Comparison of ENCODE assay signal across 1 cellular context in the genomic region with DNA sequence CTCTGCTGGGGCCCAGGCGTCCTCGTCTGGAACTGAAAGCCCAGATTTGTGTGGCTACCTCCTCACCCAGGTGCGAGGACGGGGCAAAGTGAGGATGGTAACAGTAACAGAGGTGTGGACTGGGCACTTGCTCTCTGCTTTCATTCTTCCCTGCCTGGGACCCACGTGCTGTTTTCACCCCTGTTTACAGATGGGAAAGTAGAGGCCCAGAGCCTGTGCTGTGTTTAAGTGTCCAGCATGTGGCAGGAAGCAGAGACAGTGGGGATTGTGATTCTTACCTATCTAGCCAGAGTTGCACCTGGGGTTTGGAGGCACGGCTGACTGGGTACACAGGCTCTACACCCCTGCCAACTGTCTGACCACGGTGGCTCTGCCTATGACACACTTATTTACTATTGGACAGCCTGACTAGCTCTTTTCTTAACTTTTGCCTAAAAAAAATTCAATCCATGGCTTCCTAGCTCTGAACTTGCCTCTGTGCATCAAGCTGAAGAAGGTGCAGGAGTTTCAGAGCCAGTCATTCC.
TF ChIP-seq lines count a peak whose summit lies in the region.

No MANE protein-coding gene starts in this region.

TF ChIP-seq in GM12878, 131 proteins besides CTCF, POLR2A, EP300 and RAD21 (continued from another document):
- TF ChIP-seq, protein P1, sequence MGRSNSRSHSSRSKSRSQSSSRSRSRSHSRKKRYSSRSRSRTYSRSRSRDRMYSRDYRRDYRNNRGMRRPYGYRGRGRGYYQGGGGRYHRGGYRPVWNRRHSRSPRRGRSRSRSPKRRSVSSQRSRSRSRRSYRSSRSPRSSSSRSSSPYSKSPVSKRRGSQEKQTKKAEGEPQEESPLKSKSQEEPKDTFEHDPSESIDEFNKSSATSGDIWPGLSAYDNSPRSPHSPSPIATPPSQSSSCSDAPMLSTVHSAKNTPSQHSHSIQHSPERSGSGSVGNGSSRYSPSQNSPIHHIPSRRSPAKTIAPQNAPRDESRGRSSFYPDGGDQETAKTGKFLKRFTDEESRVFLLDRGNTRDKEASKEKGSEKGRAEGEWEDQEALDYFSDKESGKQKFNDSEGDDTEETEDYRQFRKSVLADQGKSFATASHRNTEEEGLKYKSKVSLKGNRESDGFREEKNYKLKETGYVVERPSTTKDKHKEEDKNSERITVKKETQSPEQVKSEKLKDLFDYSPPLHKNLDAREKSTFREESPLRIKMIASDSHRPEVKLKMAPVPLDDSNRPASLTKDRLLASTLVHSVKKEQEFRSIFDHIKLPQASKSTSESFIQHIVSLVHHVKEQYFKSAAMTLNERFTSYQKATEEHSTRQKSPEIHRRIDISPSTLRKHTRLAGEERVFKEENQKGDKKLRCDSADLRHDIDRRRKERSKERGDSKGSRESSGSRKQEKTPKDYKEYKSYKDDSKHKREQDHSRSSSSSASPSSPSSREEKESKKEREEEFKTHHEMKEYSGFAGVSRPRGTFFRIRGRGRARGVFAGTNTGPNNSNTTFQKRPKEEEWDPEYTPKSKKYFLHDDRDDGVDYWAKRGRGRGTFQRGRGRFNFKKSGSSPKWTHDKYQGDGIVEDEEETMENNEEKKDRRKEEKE (IDR thresholded peaks at IDR 0.05): no peak
- TF ChIP-seq BHLHE40 (IDR thresholded peaks at IDR 0.05; ENCODE audit: borderline replicate concordance in 1 of 2, low read depth in 2 of 2, low read length in 1 of 2) (peak in 1 of 2 experiments; percentile 5; a peak in 1 of 4 replicates), ZNF217 (IDR thresholded peaks at IDR 0.05) (peak; percentile 59; the same call in 1 of the 2 replicates), GABPA (IDR thresholded peaks at IDR 0.05; ENCODE audit: low read depth) (no peak), SIX5 (IDR thresholded peaks at IDR 0.05; ENCODE audit: low read depth, low read length, severe bottlenecking) (no peak), STAT1 (conservative IDR thresholded peaks at IDR 0.05) (no peak), EGR1 (IDR thresholded peaks at IDR 0.05; ENCODE audit: borderline replicate concordance in 1 of 2, low read depth in 2 of 2, low read length in 2 of 2) (no peak), PAX5 (IDR thresholded peaks at IDR 0.05; ENCODE audit: borderline replicate concordance, low read depth, low read length) (0 out of 2 replicates have a peak, but pooled peaks have one; percentile 6)
